ENCODE assay signal across 8 cellular contexts in the genomic region with DNA sequence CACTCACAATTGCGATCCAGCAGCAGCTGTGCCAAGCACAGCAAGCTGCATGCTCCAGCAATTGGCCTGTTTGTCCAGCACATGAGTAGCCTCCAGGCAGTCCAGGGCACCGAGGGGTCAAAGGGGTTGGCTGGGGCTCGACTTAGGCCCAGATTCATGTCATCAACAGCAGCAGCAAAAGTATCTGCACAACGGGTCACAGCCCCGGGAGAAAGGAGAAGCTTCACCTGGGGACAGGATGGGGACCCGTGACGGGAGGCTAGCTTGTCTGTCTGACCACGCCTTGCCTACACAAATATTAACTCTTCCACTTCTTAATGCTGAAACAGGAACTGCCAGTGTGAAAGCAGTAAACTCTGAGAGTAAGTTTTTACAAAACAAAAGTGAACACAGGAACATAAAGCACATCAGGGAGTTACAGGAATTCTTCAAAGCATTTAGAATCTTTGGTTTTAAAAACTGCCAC.
DNase-seq lines count a peak whose midpoint lies in the region; ATAC-seq and TF ChIP-seq lines count a peak whose summit lies in the region.

No MANE protein-coding gene starts in this region.

- H3K27me3 ChIP-seq in neuronal stem cell (ENCODE audit: control insufficient read depth in 3 of 3, insufficient read depth in 3 of 3, low read depth in 1 of 3, low read length in 3 of 3): no peaks in the 10 kb centered on the region

- intact Hi-C loops in Right ventricle myocardium inferior (cut with DNase I): no loop called here

- H3K9ac ChIP-seq in neuronal stem cell (ENCODE audit: low read depth, low read length, poor library complexity): peak overlapping the region; percentile 63

- peak overlapping the region; percentile 91 for H3K18ac ChIP-seq in neuronal stem cell (ENCODE audit: low read length)

- H3K4me3 ChIP-seq in neuronal stem cell (ENCODE audit: low read length in 2 of 2): peak overlapping the region in 1 of 2 donors; percentile 28

- no peak overlapping the region for H3K14ac ChIP-seq in neuronal stem cell (ENCODE audit: low read length)

- H2BK120ac ChIP-seq in neuronal stem cell (ENCODE audit: low read depth, low read length): no peak overlapping the region

- no peak overlapping the region for H4K8ac ChIP-seq in neuronal stem cell (ENCODE audit: low read depth, low read length)

- H2BK5ac ChIP-seq in neuronal stem cell (ENCODE audit: low read length): peak overlapping the region; percentile 75

- peak overlapping the region; percentile 79 for H2BK15ac ChIP-seq in neuronal stem cell (ENCODE audit: low read length)

- no peaks in the 10 kb centered on the region for H3K9me3 ChIP-seq in neuronal stem cell (replicated peaks in 1 of 2; ENCODE audit: control insufficient read depth in 2 of 2, insufficient read depth in 1 of 2, low read depth in 1 of 2, low read length in 2 of 2)

- H3K4ac ChIP-seq in neuronal stem cell (ENCODE audit: low read length): no peak overlapping the region

- H3K4me1 ChIP-seq in neuronal stem cell (ENCODE audit: control insufficient read depth in 2 of 2, insufficient read depth in 1 of 2, low read depth in 1 of 2, low read length in 2 of 2): peaks cover 3 to 14% of the 10 kb centered on the region in 2 donors

- peak overlapping the region; percentile 8; the same call in 1 of the 2 replicates for H3K4me3 Mint-ChIP-seq in WTC11

- H4K91ac ChIP-seq in neuronal stem cell (ENCODE audit: low read depth, low read length, poor library complexity): no peak overlapping the region

- H3K36me3 ChIP-seq in neuronal stem cell (replicated peaks in 1 of 2; ENCODE audit: control insufficient read depth in 2 of 2, insufficient read depth in 2 of 2, low read length in 2 of 2): no peaks in the 10 kb centered on the region

- CTCF ChIA-PET in WTC11 (lab: Charles Lee): interaction anchor here (1.2 kb wide), 1 partner anchor 120 kb away, joined by 3 read pairs; no protein-coding TSS in a partner anchor

- no peak overlapping the region for H3K27ac ChIP-seq in neuronal stem cell (replicated peaks; ENCODE audit: low read length)

- H2AFZ ChIP-seq in neuronal stem cell (ENCODE audit: low read length): peak overlapping the region; percentile 88

- DNase-seq in Ammon's horn (ENCODE audit: low spot score) (peak; percentile 8), WTC11 (ENCODE audit: low spot score) (no peak), neuronal stem cell (ENCODE audit: low spot score) (no peak), GF-D8 (lab: John Stamatoyannopoulos, UW) (no peak), Right ventricle myocardium inferior (ENCODE audit: missing footprints) (no peak), RKO (ENCODE audit: low spot score) (no peak)

- TF ChIP-seq CTCF in WTC11 (IDR thresholded peaks at IDR 0.05): no peak

- POLR2A ChIA-PET in WTC11 (lab: Charles Lee): no interaction called here

- peak overlapping the region; percentile 93 for H2BK12ac ChIP-seq in neuronal stem cell (ENCODE audit: low read length)

- no peaks in the 10 kb centered on the region for H3K36me3 Mint-ChIP-seq in WTC11

- H2AK5ac ChIP-seq in neuronal stem cell (ENCODE audit: low read depth, low read length): no peak overlapping the region

- peak overlapping the region; percentile 86 for H3K27ac Mint-ChIP-seq in WTC11

- ATAC-seq in GM19043 (IDR thresholded peaks at IDR 0.05; ENCODE audit: low read depth, unreplicated experiment) (peak; percentile 89), HG03103 (IDR thresholded peaks at IDR 0.05; ENCODE audit: low read depth, unreplicated experiment) (peak; percentile 86), WTC11 (peak; percentile 47; the same call in 1 of the 2 replicates), Right ventricle myocardium inferior (no peak)

- peak overlapping the region; percentile 65 for H3K23ac ChIP-seq in neuronal stem cell (ENCODE audit: low read depth, low read length, poor library complexity)

- peaks cover 43% of the 10 kb centered on the region for H3K4me1 Mint-ChIP-seq in WTC11

- H3K27me3 Mint-ChIP-seq in WTC11 (ENCODE audit: low read depth): no peaks in the 10 kb centered on the region

- H3K4me2 ChIP-seq in neuronal stem cell (ENCODE audit: insufficient read depth, low read length, poor library complexity, severe bottlenecking): no peak overlapping the region

- no peaks in the 10 kb centered on the region for H3K79me1 ChIP-seq in neuronal stem cell (ENCODE audit: low read depth, low read length)

- peaks cover 8% of the 10 kb centered on the region; the same call in 1 of the 2 replicates for H3K9me3 Mint-ChIP-seq in WTC11

- WGBS in neuronal stem cell (ENCODE audit: extremely low coverage in 2 of 2, insufficient read length in 2 of 2, insufficient replicate concordance in 1 of 2), 2 donors: no CpG with 5 or more reads among the region's 8 CpGs

TF ChIP-seq in WTC11, 78 proteins besides CTCF, POLR2A, EP300 and RAD21:
- TF ChIP-seq OVOL2 (CRISPR knock-in tag; IDR thresholded peaks at IDR 0.05; ENCODE audit: borderline replicate concordance) (no peak), ZNF219 (CRISPR knock-in tag; IDR thresholded peaks at IDR 0.05; ENCODE audit: borderline replicate concordance) (no peak), HMGA2 (CRISPR knock-in tag; IDR thresholded peaks at IDR 0.05) (no peak)
- TF ChIP-seq, protein P1, sequence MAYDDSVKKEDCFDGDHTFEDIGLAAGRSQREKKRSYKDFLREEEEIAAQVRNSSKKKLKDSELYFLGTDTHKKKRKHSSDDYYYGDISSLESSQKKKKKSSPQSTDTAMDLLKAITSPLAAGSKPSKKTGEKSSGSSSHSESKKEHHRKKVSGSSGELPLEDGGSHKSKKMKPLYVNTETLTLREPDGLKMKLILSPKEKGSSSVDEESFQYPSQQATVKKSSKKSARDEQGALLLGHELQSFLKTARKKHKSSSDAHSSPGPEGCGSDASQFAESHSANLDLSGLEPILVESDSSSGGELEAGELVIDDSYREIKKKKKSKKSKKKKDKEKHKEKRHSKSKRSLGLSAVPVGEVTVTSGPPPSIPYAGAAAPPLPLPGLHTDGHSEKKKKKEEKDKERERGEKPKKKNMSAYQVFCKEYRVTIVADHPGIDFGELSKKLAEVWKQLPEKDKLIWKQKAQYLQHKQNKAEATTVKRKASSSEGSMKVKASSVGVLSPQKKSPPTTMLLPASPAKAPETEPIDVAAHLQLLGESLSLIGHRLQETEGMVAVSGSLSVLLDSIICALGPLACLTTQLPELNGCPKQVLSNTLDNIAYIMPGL (CRISPR knock-in tag; IDR thresholded peaks at IDR 0.05): no peak
TF ChIP-seq in WTC11: peak in this region for 0.
